In the genomic region with DNA sequence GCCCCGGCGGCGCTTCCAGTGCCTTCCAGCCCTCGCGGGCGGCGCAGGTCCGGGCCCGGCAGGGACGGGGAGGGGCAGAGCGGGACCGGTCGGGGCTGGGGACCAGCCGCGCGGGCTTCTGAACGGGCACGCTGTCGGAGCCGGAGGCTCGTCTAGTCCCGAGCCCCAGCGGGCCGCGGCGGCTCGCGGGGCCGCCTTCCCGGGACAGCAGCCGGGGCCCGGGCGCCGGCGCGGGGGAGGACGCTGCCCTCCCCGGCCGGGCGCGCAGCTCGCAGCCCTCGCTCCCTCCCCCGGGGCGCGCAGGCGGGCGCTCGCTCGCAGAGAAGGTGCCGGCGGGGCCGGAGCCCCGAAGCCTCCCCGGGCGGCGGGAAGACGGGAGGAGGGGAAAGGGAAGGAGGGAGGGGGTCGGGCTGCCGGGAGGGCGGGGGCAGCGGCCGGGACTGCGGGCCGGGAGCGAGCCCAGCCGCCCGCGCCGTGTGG, we compare ENCODE assay signal across 8 cellular contexts.
DNase-seq lines count a peak whose midpoint lies in the region; ATAC-seq and TF ChIP-seq lines count a peak whose summit lies in the region.

No MANE protein-coding gene starts in this region.

- H3K9me2 ChIP-seq in Loucy (replicated peaks; ENCODE audit: low read depth, low read length) = no peaks in the 10 kb centered on the region

- no peak for ATAC-seq in GM21447 (IDR thresholded peaks at IDR 0.05; ENCODE audit: unreplicated experiment)

- no peaks in the 10 kb centered on the region for H3K9me3 ChIP-seq in Loucy (ENCODE audit: insufficient read depth, low read depth, low read length)

- H4K20me1 ChIP-seq in Loucy (ENCODE audit: insufficient read depth, low read length, poor library complexity, severe bottlenecking) = no peaks in the 10 kb centered on the region

- no peaks in the 10 kb centered on the region for H3K4me1 ChIP-seq in Loucy (ENCODE audit: insufficient read depth, low read length, poor library complexity, severe bottlenecking)
- H3K4me1 ChIP-seq in rectal smooth muscle tissue (ENCODE audit: control insufficient read depth, insufficient read depth, low read length) = peaks cover 20% of the 10 kb centered on the region

- DNase-seq in GDM1 (lab: John Stamatoyannopoulos, UW) = peak; percentile 50
- peak in 32 of 56 donors; percentile 37 to 83 (median 71) for DNase-seq in amygdala (lab: John Stamatoyannopoulos, UW)
- peak; percentile 77 for DNase-seq in hepatic stellate cell (ENCODE audit: low spot score)
- no peak for DNase-seq in middle frontal gyrus (ENCODE audit: extremely low spot score, low spot score)
- DNase-seq in activated CD4-positive, alpha-beta T cell treated with anti-CD3 and anti-CD28 coated beads, Interleukin-2, amount 50 U/mL, for 4 hours = no peak

- H3K79me2 ChIP-seq in Loucy (ENCODE audit: insufficient read depth, low read length) = no peaks in the 10 kb centered on the region

- H3K27ac ChIP-seq in rectal smooth muscle tissue (ENCODE audit: low read depth, low read length) = peak overlapping the region; percentile 92

- H3K4me3 ChIP-seq in Loucy (ENCODE audit: low read length, poor library complexity, severe bottlenecking) (peak overlapping the region; percentile 69), rectal smooth muscle tissue (ENCODE audit: low read length) (peak overlapping the region; percentile 71)

- H3K36me3 ChIP-seq in Loucy (ENCODE audit: insufficient read depth, low read length) (no peaks in the 10 kb centered on the region), rectal smooth muscle tissue (ENCODE audit: control insufficient read depth, insufficient read depth, low read length) (no peaks in the 10 kb centered on the region)

- no peaks in the 10 kb centered on the region for H3F3A ChIP-seq in Loucy (ENCODE audit: low read depth)

- H3K27me3 ChIP-seq in Loucy (ENCODE audit: insufficient read depth, low read length, poor library complexity, severe bottlenecking) = peaks cover 15% of the 10 kb centered on the region
- no peaks in the 10 kb centered on the region for H3K27me3 ChIP-seq in rectal smooth muscle tissue (ENCODE audit: control insufficient read depth, insufficient read depth, low read length)

- no peak overlapping the region; the same call in 1 of the 2 replicates for H2AFZ ChIP-seq in Loucy (ENCODE audit: low read length)

- TF ChIP-seq CTCF in Loucy (conservative IDR thresholded peaks at IDR 0.05; ENCODE audit: low read length) = no peak

- H3K9ac ChIP-seq in Loucy (ENCODE audit: low read depth, low read length, poor library complexity, severe bottlenecking) (no peak overlapping the region), rectal smooth muscle tissue (ENCODE audit: low read length) (no peak overlapping the region)

- peak overlapping the region; percentile 73 for H3K4me2 ChIP-seq in Loucy (ENCODE audit: low read depth, low read length, poor library complexity, severe bottlenecking)

Comparison
In these comparisons a context has a peak if more than half of its experiments do, and no peak if none do; other contexts are left out.
1. DNase-seq: peak in GDM1 (single experiment), amygdala (32 of 56) and hepatic stellate cell (single experiment); none in middle frontal gyrus (single experiment) and activated CD4-positive, alpha-beta T cell treated with anti-CD3 and anti-CD28 coated beads, Interleukin-2, amount 50 U/mL, for 4 hours (0 of 2).